In the genomic region with DNA sequence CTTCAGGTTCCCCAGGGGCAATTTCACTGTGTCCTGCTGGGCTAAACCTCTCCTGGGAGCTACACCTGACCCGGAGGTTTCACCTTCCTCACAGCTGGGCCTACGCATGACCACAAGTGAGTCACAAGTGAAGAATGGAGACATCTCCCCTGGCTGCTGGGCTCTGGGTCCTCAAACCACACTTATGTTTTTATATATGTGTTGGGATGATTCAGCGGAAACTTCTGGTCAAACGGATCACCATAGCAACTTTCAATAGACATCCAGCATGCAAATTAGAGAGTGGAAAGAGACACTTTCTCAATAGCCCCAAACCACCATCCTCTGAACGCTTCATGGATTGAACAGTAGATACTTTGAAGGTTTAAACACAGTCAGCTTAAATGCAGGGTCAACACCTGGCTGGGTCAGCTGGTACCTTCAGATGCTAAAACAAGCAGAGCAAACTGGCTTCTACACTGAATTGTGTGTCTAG, we compare ENCODE assay signal across 8 cellular contexts. TPM values are rescaled to one million over a fixed set of nuclear protein-coding genes. Genes with fewer than 3 reads are reported as not detected.
DNase-seq lines count a peak whose midpoint lies in the region; ATAC-seq and TF ChIP-seq lines count a peak whose summit lies in the region.

No MANE protein-coding gene starts in this region.

- TF ChIP-seq CTCF in epithelial cell of esophagus (IDR thresholded peaks at IDR 0.05; ENCODE audit: insufficient read depth, low read depth, low read length, missing control alignments) = no peak

- H3K9me3 ChIP-seq in SJSA1 (replicated peaks) = no peaks in the 10 kb centered on the region

- peak; percentile 44 to 58 for DNase-seq in SJSA1 (ENCODE audit: low read depth in 1 of 2, low spot score in 2 of 2)
- peak; percentile 78 for DNase-seq in epithelial cell of esophagus (ENCODE audit: low read depth)
- DNase-seq in stimulated activated naive CD8-positive, alpha-beta T cell treated with anti-CD3 and anti-CD28 coated beads, Interleukin-15, Interleukin-2, amounts not matched to agents 100 U/mL and 50 U/mL, for 24 hours = peak; percentile 69
- DNase-seq in GF-D8 (lab: John Stamatoyannopoulos, UW) = no peak
- DNase-seq in left lobe of liver (ENCODE audit: low spot score) = no peak
- DNase-seq in sciatic nerve (ENCODE audit: low spot score) = no peak

- intact Hi-C loops in sciatic nerve (cut with DNase I) = no loop called here

- no peak overlapping the region for H3K27ac ChIP-seq in SJSA1

- ATAC-seq in GM18502 (IDR thresholded peaks at IDR 0.05; ENCODE audit: poor library complexity, unreplicated experiment) (peak; percentile 91), HG02763 (IDR thresholded peaks at IDR 0.05; ENCODE audit: unreplicated experiment) (peak; percentile 94), left lobe of liver (no peak), sciatic nerve (no peak)
- ATAC-seq in stimulated activated naive CD8-positive, alpha-beta T cell treated with anti-CD3 and anti-CD28 coated beads, Interleukin-15, Interleukin-2, amounts not matched to agents 100 U/mL and 50 U/mL, for 24 hours = peak; percentile 97

- no peaks in the 10 kb centered on the region for H3K27me3 ChIP-seq in SJSA1 (replicated peaks)

- H3K36me3 ChIP-seq in SJSA1 = no peaks in the 10 kb centered on the region

- peaks cover 7% of the 10 kb centered on the region; the same call in 1 of the 2 replicates for H3K4me1 ChIP-seq in SJSA1 (replicated peaks)

- no peak overlapping the region for H3K4me3 ChIP-seq in SJSA1
- no peak overlapping the region for H3K4me3 ChIP-seq in epithelial cell of esophagus (ENCODE audit: low read length)

RNA-seq across cellular contexts. Expression of a gene that starts 28.0 kb away (rescaled TPM):
- total RNA-seq in SJSA1 (2014; rRNA removed; shearing (Covaris generic)) = 12.8 and 13.8 TPM in 2 replicates
- 44.0 TPM for total RNA-seq in left lobe of liver
- 168 TPM for total RNA-seq in sciatic nerve

Comparison
In these comparisons a context has a peak if more than half of its experiments do, and no peak if none do; other contexts are left out.
1. ATAC-seq: peak in GM18502 (single experiment), HG02763 (single experiment) and stimulated activated naive CD8-positive, alpha-beta T cell treated with anti-CD3 and anti-CD28 coated beads, Interleukin-15, Interleukin-2, amounts not matched to agents 100 U/mL and 50 U/mL, for 24 hours (single experiment); none in left lobe of liver (single experiment) and sciatic nerve (single experiment).
2. DNase-seq: peak in SJSA1 (2 of 2), epithelial cell of esophagus (single experiment) and stimulated activated naive CD8-positive, alpha-beta T cell treated with anti-CD3 and anti-CD28 coated beads, Interleukin-15, Interleukin-2, amounts not matched to agents 100 U/mL and 50 U/mL, for 24 hours (single experiment); none in GF-D8 (single experiment), left lobe of liver (single experiment) and sciatic nerve (single experiment).